ENCODE assay signal across 7 cellular contexts in the genomic region with DNA sequence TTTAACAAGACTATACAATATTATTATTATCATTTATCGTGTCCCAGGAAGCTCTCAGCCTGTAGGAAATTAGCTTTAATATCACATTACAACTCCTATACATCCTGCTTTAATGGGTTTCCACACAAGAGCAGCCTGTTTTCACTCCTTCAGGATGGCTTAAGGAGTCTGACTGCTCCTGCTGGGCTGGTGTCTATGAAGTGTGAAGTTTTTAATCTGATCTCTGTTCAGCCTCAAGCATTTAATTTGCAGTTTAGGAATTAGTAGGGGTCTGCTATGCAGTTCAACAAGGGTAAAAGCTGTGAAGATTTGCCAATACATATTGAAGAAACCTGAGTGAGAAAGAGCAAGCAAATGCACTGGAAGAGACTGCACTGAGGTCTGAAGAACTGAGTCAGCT.
"Had no signal": no experiment of that assay in that cellular context is flagged by ENCODE, and none has a peak within 500 bp of the region (broad histone marks: within the 10 kb centered on the region; RNA-seq: fewer than 3 reads in every experiment).

No MANE protein-coding gene starts in this region.

- H3K4me2 ChIP-seq: GM23338 had no signal

- H3K4me1 Mint-ChIP-seq: GM23338, H9, IgD-negative memory B cell had no signal

- DNase-seq: H9, HCEC 1CT, KBM-7 had no signal

- H3K27ac Mint-ChIP-seq: GM23338, IgD-negative memory B cell had no signal

- H2AFZ ChIP-seq: GM23338 had no signal

- H3K36me3 Mint-ChIP-seq: IgD-negative memory B cell had no signal

- H3K4me3 ChIP-seq: GM23338 had no signal

- H3K27me3 Mint-ChIP-seq: IgD-negative memory B cell had no signal

- ATAC-seq: GM23338, HepG2 had no signal

- H3K27ac ChIP-seq: HL-60 had no signal

- H3K4me3 Mint-ChIP-seq: GM23338, H9, IgD-negative memory B cell had no signal
